ENCODE assay signal across 25 cellular contexts in the genomic region with DNA sequence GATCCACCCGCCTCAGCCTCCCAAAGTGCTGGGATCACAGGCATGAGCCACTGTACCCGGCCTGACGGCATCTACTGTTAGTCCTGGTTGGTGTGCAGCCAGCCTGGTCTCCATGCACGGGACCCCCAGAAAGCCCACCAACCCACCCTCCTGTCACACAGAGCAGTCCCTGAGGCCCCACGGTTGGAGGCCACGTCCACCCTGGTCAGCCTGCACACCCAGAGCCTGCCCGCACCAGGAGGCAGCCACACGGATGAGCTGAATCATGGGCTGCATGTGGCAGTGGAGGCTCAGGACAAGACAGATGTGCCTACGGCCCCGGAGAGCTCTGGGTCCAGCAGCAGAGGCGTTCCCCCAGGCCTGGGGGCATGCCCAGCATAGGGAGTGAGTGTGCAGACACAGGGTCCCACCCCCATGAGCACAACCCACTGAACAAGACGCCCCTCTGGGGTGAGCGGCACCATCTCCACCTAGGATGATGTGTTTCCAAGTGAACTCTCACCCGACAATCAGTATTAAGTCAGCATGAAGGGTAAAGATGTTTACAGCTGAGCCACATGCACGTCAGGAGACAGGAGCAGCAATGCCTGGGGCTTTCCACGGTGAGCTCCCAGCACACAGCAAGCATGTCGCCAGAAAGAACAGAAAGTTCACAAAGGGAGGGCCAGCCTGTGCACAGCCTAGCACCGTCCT.
A peak's percentile ranks its signal among the peaks of the same experiment; 100 is the strongest.
DNase-seq lines count a peak whose midpoint lies in the region; ATAC-seq lines count a peak whose summit lies in the region.
"Had no signal": no experiment of that assay in that cellular context is flagged by ENCODE, and none has a peak within 500 bp of the region (broad histone marks: within the 10 kb centered on the region; RNA-seq: fewer than 3 reads in every experiment).

No MANE protein-coding gene starts in this region.

- no peaks in the 10 kb centered on the region for H3K9me3 ChIP-seq in naive thymus-derived CD4-positive, alpha-beta T cell (ENCODE audit: control insufficient read depth in 2 of 3, low read length in 3 of 3)
- H3K9me3 ChIP-seq in aorta (ENCODE audit: control insufficient read depth, low read length) = peaks cover 1% of the 10 kb centered on the region
- H3K9me3 ChIP-seq: body of pancreas, colonic mucosa, HAP-1, prostate gland, tibial artery had no signal

- ATAC-seq in Right ventricle myocardium superior (ENCODE audit: poor library complexity) = no peak
- ATAC-seq in naive thymus-derived CD4-positive, alpha-beta T cell = no peak
- peak; percentile 37 for ATAC-seq in aorta (ENCODE audit: low FRiP score)
- ATAC-seq in GM18868 (IDR thresholded peaks at IDR 0.05; ENCODE audit: unreplicated experiment) = no peak
- no peak for ATAC-seq in HG02970 (IDR thresholded peaks at IDR 0.05; ENCODE audit: low FRiP score, unreplicated experiment)
- ATAC-seq: activated naive CD8-positive, alpha-beta T cell treated with anti-CD3 and anti-CD28 coated beads, Interleukin-2, amount 50 U/mL, for 24 hours; body of pancreas; Right ventricle myocardium inferior had no signal

- H3K36me3 ChIP-seq in naive thymus-derived CD4-positive, alpha-beta T cell (ENCODE audit: control insufficient read depth in 2 of 3, insufficient read depth in 3 of 3, low read length in 3 of 3) = peaks cover 0 to 15% (median 0%) of the 10 kb centered on the region in 3 experiments
- H3K36me3 ChIP-seq in aorta (ENCODE audit: control insufficient read depth in 1 of 2, insufficient read depth in 2 of 2, low read length in 1 of 2) = no peaks in the 10 kb centered on the region
- H3K36me3 ChIP-seq: colonic mucosa, HAP-1 had no signal

- no peak overlapping the region for H3K4me3 Mint-ChIP-seq in naive thymus-derived CD4-positive, alpha-beta T cell
- H3K4me3 Mint-ChIP-seq: activated CD4-positive, alpha-beta memory T cell treated with anti-CD3 and anti-CD28 coated beads for 36 hours; activated naive CD8-positive, alpha-beta T cell treated with anti-CD3 and anti-CD28 coated beads, Interleukin-2, amount 50 U/mL, for 24 hours; nephron progenitor cell had no signal

- POLR2A ChIA-PET in naive thymus-derived CD4-positive, alpha-beta T cell (lab: Charles Lee) = interaction anchor here (1.3 kb wide), 1 partner anchor 30 kb away, joined by 4 read pairs; no protein-coding TSS in a partner anchor

- H3K36me3 Mint-ChIP-seq in naive thymus-derived CD4-positive, alpha-beta T cell = peaks cover 2 to 17% (median 12%) of the 10 kb centered on the region in 5 donors
- H3K36me3 Mint-ChIP-seq: activated CD4-positive, alpha-beta memory T cell treated with anti-CD3 and anti-CD28 coated beads for 36 hours had no signal

- no peak overlapping the region for H3K4me3 ChIP-seq in naive thymus-derived CD4-positive, alpha-beta T cell (ENCODE audit: low read length)
- H3K4me3 ChIP-seq in aorta (ENCODE audit: low read length in 2 of 2) = no peak overlapping the region
- H3K4me3 ChIP-seq: body of pancreas, colonic mucosa, HAP-1, prostate gland, tibial artery had no signal

- peaks cover 10 to 29% (median 20%) of the 10 kb centered on the region in 7 donors for H3K4me1 Mint-ChIP-seq in naive thymus-derived CD4-positive, alpha-beta T cell

- WGBS in aorta, 2 donors = 85 to 86% methylated on average over 18 of the region's 18 CpGs

- peak overlapping the region in 5 of 9 donors; percentile 12 to 45 (median 34) for H3K27ac Mint-ChIP-seq in naive thymus-derived CD4-positive, alpha-beta T cell
- H3K27ac Mint-ChIP-seq: activated CD4-positive, alpha-beta memory T cell treated with anti-CD3 and anti-CD28 coated beads for 36 hours; activated naive CD8-positive, alpha-beta T cell treated with anti-CD3 and anti-CD28 coated beads, Interleukin-2, amount 50 U/mL, for 24 hours; nephron progenitor cell had no signal

- H3K9me3 Mint-ChIP-seq in naive thymus-derived CD4-positive, alpha-beta T cell = no peaks in the 10 kb centered on the region
- H3K9me3 Mint-ChIP-seq: activated CD4-positive, alpha-beta memory T cell treated with anti-CD3 and anti-CD28 coated beads for 36 hours; activated naive CD8-positive, alpha-beta T cell treated with anti-CD3 and anti-CD28 coated beads, Interleukin-2, amount 50 U/mL, for 24 hours had no signal

- H3K4me1 ChIP-seq in naive thymus-derived CD4-positive, alpha-beta T cell (ENCODE audit: control insufficient read depth in 2 of 2, insufficient read depth in 2 of 2, low read length in 2 of 2) = peaks cover 2 to 16% of the 10 kb centered on the region in 2 donors
- H3K4me1 ChIP-seq in aorta (ENCODE audit: control insufficient read depth in 1 of 2, insufficient read depth in 2 of 2, low read length in 2 of 2) = no peaks in the 10 kb centered on the region
- H3K4me1 ChIP-seq: colonic mucosa, HAP-1, prostate gland had no signal

- no peaks in the 10 kb centered on the region for H3K27me3 ChIP-seq in naive thymus-derived CD4-positive, alpha-beta T cell (ENCODE audit: control insufficient read depth in 2 of 2, insufficient read depth in 2 of 2, low read length in 2 of 2)
- no peaks in the 10 kb centered on the region for H3K27me3 ChIP-seq in aorta (ENCODE audit: control insufficient read depth in 1 of 2, insufficient read depth in 2 of 2, low read length in 1 of 2)
- H3K27me3 ChIP-seq: body of pancreas, colonic mucosa had no signal

- H3K27me3 Mint-ChIP-seq in naive thymus-derived CD4-positive, alpha-beta T cell = peaks cover 0 to 33% (median 0%) of the 10 kb centered on the region in 5 donors

- CTCF ChIA-PET in naive thymus-derived CD4-positive, alpha-beta T cell (lab: Charles Lee) = no interaction called here

- DNase-seq in Right ventricle myocardium superior = peak; percentile 31
- no peak for DNase-seq in cardiac septum (ENCODE audit: low spot score)
- DNase-seq in naive thymus-derived CD4-positive, alpha-beta T cell = no peak
- no peak for DNase-seq in aorta
- no peak for DNase-seq in NCI-H2029 (lab: John Stamatoyannopoulos, UW)
- DNase-seq: 8988T; activated CD4-positive, alpha-beta memory T cell treated with anti-CD3 and anti-CD28 coated beads for 36 hours; activated CD4-positive, CD25-positive, alpha-beta regulatory T cell; activated effector memory CD4-positive, alpha-beta T cell treated with anti-CD3 and anti-CD28 coated beads, Interleukin-2, amount 50 U/mL, for 16 hours; activated naive CD8-positive, alpha-beta T cell treated with anti-CD3 and anti-CD28 coated beads, Interleukin-2, amount 50 U/mL, for 24 hours; body of pancreas; colonic mucosa; MV-4-11; NCI-H187 treated with DMSO at 0.1 percent for 48 hours; NCI-H748 treated with DMSO at 0.1 percent for 48 hours; nephron progenitor cell; stimulated activated naive CD4-positive, alpha-beta T cell treated with Interleukin-2 at 50 U/mL for 16 hours; tibial artery had no signal

- H3K27ac ChIP-seq in cingulate gyrus (ENCODE audit: low read depth, low read length) (peak overlapping the region; percentile 23), aorta (ENCODE audit: low read depth in 1 of 2, low read length in 2 of 2) (no peak overlapping the region)
- no peak overlapping the region for H3K27ac ChIP-seq in naive thymus-derived CD4-positive, alpha-beta T cell (ENCODE audit: low read depth, low read length)
- H3K27ac ChIP-seq: body of pancreas, colonic mucosa, KMS-11, prostate gland, tibial artery had no signal

- intact Hi-C loops in Right ventricle myocardium superior (cut with DNase I) (no loop called here), cardiac septum (cut with DNase I) (no loop called here), aorta (cut with DNase I) (no loop called here)
- intact Hi-C loops in naive thymus-derived CD4-positive, alpha-beta T cell (cut with micrococcal nuclease) = no loop called here
